In the genomic region with DNA sequence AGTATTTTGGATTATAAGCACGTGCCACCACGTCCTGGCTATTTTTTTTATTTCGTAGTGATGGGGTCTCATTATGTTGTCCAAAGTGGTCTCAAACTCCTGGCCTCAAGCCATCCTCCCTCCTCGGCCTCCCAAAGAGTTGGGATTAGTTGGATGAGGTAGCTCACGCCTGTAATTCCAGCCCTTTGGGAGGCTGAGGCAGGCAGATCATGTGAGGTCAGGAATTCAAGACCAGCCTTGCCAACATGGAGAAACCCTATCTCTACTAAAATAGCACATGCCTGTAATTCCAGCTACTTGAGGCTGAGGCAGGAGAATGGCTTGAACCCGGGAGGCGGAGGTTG, we compare ENCODE assay signal across 8 cellular contexts. TPM values are rescaled to one million over a fixed set of nuclear protein-coding genes. Genes with fewer than 3 reads are reported as not detected.
DNase-seq lines count a peak whose midpoint lies in the region; ATAC-seq, FAIRE-seq and TF ChIP-seq lines count a peak whose summit lies in the region.

No MANE protein-coding gene starts in this region.

- H3K27ac ChIP-seq in A549 (peak overlapping the region; percentile 89 to 96), KMS-11 (peak overlapping the region; percentile 82), cingulate gyrus (ENCODE audit: low read depth, low read length) (peak overlapping the region; percentile 95)

- H3K27me3 ChIP-seq in KMS-11 (ENCODE audit: insufficient read depth, low read depth), result no peaks in the 10 kb centered on the region

- TF ChIP-seq RAD21 in A549 (conservative IDR thresholded peaks at IDR 0.05 in 1 of 2, IDR thresholded peaks at IDR 0.05 in 1 of 2), result no peak

- H3K27ac Mint-ChIP-seq in naive thymus-derived CD8-positive, alpha-beta T cell, result peak overlapping the region in 2 of 10 donors; percentile 44 to 74

- FAIRE-seq in A549 (lab: Jason Lieb, UNC), result no peak

- peak overlapping the region; percentile 65 for H2AFZ ChIP-seq in KMS-11 (ENCODE audit: low read depth)

- no peaks in the 10 kb centered on the region for H3K79me2 ChIP-seq in KMS-11 (ENCODE audit: insufficient read depth, low read depth)

- CTCF ChIA-PET in A549 (lab: Yijun Ruan, JAX), result no interaction called here

- TF ChIP-seq CTCF in A549 (IDR thresholded peaks at IDR 0.05) (no peak), KMS-11 (conservative IDR thresholded peaks at IDR 0.05; ENCODE audit: low read depth, low read length) (no peak)

- H3K9me3 Mint-ChIP-seq in naive thymus-derived CD8-positive, alpha-beta T cell, result no peaks in the 10 kb centered on the region

- DNase-seq in A549 (ENCODE audit: low read depth in 1 of 2, low spot score in 1 of 2) (no peak), Kasumi-1 (lab: John Stamatoyannopoulos, UW) (no peak), DMS 273 (lab: John Stamatoyannopoulos, UW; ENCODE audit: unreplicated experiment) (no peak)
- no peak for DNase-seq in naive thymus-derived CD8-positive, alpha-beta T cell

- H4K20me1 ChIP-seq in KMS-11 (ENCODE audit: insufficient read depth), result no peaks in the 10 kb centered on the region

- no peaks in the 10 kb centered on the region for H3K36me3 Mint-ChIP-seq in naive thymus-derived CD8-positive, alpha-beta T cell

- TF ChIP-seq POLR2A in A549 (IDR thresholded peaks at IDR 0.05; ENCODE audit: low read length), result no peak

- no peak for TF ChIP-seq EP300 in A549 (IDR thresholded peaks at IDR 0.05)

- ATAC-seq in A549 (no peak), HG02610 (IDR thresholded peaks at IDR 0.05; ENCODE audit: unreplicated experiment) (no peak), GM18517 (IDR thresholded peaks at IDR 0.05; ENCODE audit: unreplicated experiment) (no peak)
- no peak for ATAC-seq in naive thymus-derived CD8-positive, alpha-beta T cell

- POLR2A ChIA-PET in A549 (lab: Yijun Ruan, JAX), result no interaction called here
- POLR2A ChIA-PET in naive thymus-derived CD8-positive, alpha-beta T cell (lab: Charles Lee), result no interaction called here

- H3K4me3 Mint-ChIP-seq in naive thymus-derived CD8-positive, alpha-beta T cell, result peak overlapping the region; percentile 69 to 87 (median 78)

- WGBS in A549 (ENCODE audit: missing lambda C conversion rate), result 88% methylated on average over 7 of the region's 7 CpGs

- H3K4me1 ChIP-seq in A549 (peaks cover 42% of the 10 kb centered on the region), KMS-11 (ENCODE audit: low read depth, poor library complexity, severe bottlenecking) (peaks cover 21% of the 10 kb centered on the region)

- H3K4me2 ChIP-seq in A549 (peak overlapping the region; percentile 68), KMS-11 (peak overlapping the region; percentile 82)

- no peaks in the 10 kb centered on the region for H3K27me3 Mint-ChIP-seq in naive thymus-derived CD8-positive, alpha-beta T cell

- H3K36me3 ChIP-seq in KMS-11 (ENCODE audit: insufficient read depth), result no peaks in the 10 kb centered on the region

- no peaks in the 10 kb centered on the region for H3K9me3 ChIP-seq in A549

- peak overlapping the region; percentile 84 for H3K9ac ChIP-seq in KMS-11

- H3K4me3 ChIP-seq in A549, result 0 out of 3 replicates have a peak overlapping the region, but pooled peaks have one; percentile 28
- no peak overlapping the region for H3K4me3 ChIP-seq in KMS-11 (IDR thresholded peaks at IDR 0.05; ENCODE audit: insufficient read depth, low read depth, low read length)

- peaks cover 0 to 7% (median 3%) of the 10 kb centered on the region in 4 donors for H3K4me1 Mint-ChIP-seq in naive thymus-derived CD8-positive, alpha-beta T cell

TF ChIP-seq in A549, 52 proteins besides CTCF, POLR2A, EP300 and RAD21:
- TF ChIP-seq RFX5 (IDR thresholded peaks at IDR 0.05), result no peak
- peak; percentile 64 for TF ChIP-seq ZNF302 (CRISPR knock-in tag; IDR thresholded peaks at IDR 0.05)
- no peak for TF ChIP-seq TFCP2L1 (CRISPR knock-in tag; IDR thresholded peaks at IDR 0.05)
- no peak; a peak in 1 of 4 replicates for TF ChIP-seq CEBPB (IDR thresholded peaks at IDR 0.05)
- no peak for TF ChIP-seq SREBF2 (IDR thresholded peaks at IDR 0.05)
- no peak for TF ChIP-seq NPAS2 (CRISPR knock-in tag; IDR thresholded peaks at IDR 0.05; ENCODE audit: borderline replicate concordance)
- no peak; the same call in 1 of the 2 replicates for TF ChIP-seq HOXB13 (CRISPR knock-in tag; IDR thresholded peaks at IDR 0.05; ENCODE audit: low read depth)
- TF ChIP-seq, protein P1, sequence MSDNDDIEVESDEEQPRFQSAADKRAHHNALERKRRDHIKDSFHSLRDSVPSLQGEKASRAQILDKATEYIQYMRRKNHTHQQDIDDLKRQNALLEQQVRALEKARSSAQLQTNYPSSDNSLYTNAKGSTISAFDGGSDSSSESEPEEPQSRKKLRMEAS (IDR thresholded peaks at IDR 0.05), result peak; percentile 6; the same call in 1 of the 2 replicates
- no peak for TF ChIP-seq PHF8 (IDR thresholded peaks at IDR 0.05; ENCODE audit: borderline replicate concordance, low read depth)
- TF ChIP-seq ZSCAN20 (CRISPR knock-in tag; IDR thresholded peaks at IDR 0.05), result no peak
- no peak for TF ChIP-seq FOSB (CRISPR knock-in tag; IDR thresholded peaks at IDR 0.05)
- TF ChIP-seq MYC (IDR thresholded peaks at IDR 0.05; ENCODE audit: borderline replicate concordance, low read length), result no peak
- 0 out of 2 replicates have a peak, but pooled peaks have one; percentile 43 for TF ChIP-seq TP53 (CRISPR knock-in tag; IDR thresholded peaks at IDR 0.05)

RNA-seq across cellular contexts. Expression of a gene that starts 21.8 kb away (rescaled TPM):
- polyA plus RNA-seq in A549 (2011; rRNA removed) (140 and 141 TPM in 2 replicates), A549 (2017; fragmentation: RNase III; extraction: RNeasy Plus Mini Kit Qiagen cat#74134 plus additional on column Dnase treatment) (295 to 306 TPM (median 302 TPM) in 3 replicates)
- 45.1 and 50.9 TPM in 2 replicates for polyA plus RNA-seq in A549 (2012; cell fraction: cytosol; rRNA removed)
- 40.3 and 49.7 TPM in 2 replicates for polyA plus RNA-seq in A549 (2012; cell fraction: nucleus; rRNA removed)
- polyA minus RNA-seq in A549 (2011; rRNA and poly(A)+ RNA removed), result 131 and 145 TPM in 2 replicates
- 10 to 100 TPM; 36.5 to 38.2 TPM for total RNA-seq in naive thymus-derived CD8-positive, alpha-beta T cell
- 1 to 10 TPM; 1.4 to 1.9 (median 1.7) TPM for polyA plus RNA-seq in naive thymus-derived CD8-positive, alpha-beta T cell

RNA-seq across cellular contexts. Expression of a gene that starts 28.9 kb away (rescaled TPM):
- polyA plus RNA-seq in A549 (2011; rRNA removed), result 0.45 and 0.91 TPM in 2 replicates
- 1.1 and 1.4 TPM in 2 replicates for polyA plus RNA-seq in A549 (2012; cell fraction: cytosol; rRNA removed)
- polyA plus RNA-seq in A549 (2012; cell fraction: nucleus; rRNA removed), result 1.7 and 2.3 TPM in 2 replicates
- 0.79 to 1.0 TPM (median 1.0 TPM) in 3 replicates for polyA plus RNA-seq in A549 (2017; fragmentation: RNase III; extraction: RNeasy Plus Mini Kit Qiagen cat#74134 plus additional on column Dnase treatment)
- 0.66 and 0.92 TPM in 2 replicates for polyA minus RNA-seq in A549 (2011; rRNA and poly(A)+ RNA removed)
- not detected for total RNA-seq in naive thymus-derived CD8-positive, alpha-beta T cell
- under 1 TPM in 2 of 3 donors, not detected in 1; 0.62 to 0.85 TPM for polyA plus RNA-seq in naive thymus-derived CD8-positive, alpha-beta T cell

RNA-seq across cellular contexts. Expression of a gene that starts 44.2 kb away (rescaled TPM):
- 26.5 and 38.6 TPM in 2 replicates for polyA plus RNA-seq in A549 (2011; rRNA removed)
- polyA plus RNA-seq in A549 (2012; cell fraction: cytosol; rRNA removed), result 23.7 and 28.6 TPM in 2 replicates
- 31.7 and 32.8 TPM in 2 replicates for polyA plus RNA-seq in A549 (2012; cell fraction: nucleus; rRNA removed)
- 19.5 to 21.4 TPM (median 20.1 TPM) in 3 replicates for polyA plus RNA-seq in A549 (2017; fragmentation: RNase III; extraction: RNeasy Plus Mini Kit Qiagen cat#74134 plus additional on column Dnase treatment)
- polyA minus RNA-seq in A549 (2011; rRNA and poly(A)+ RNA removed), result 80.6 and 90.3 TPM in 2 replicates
- total RNA-seq in naive thymus-derived CD8-positive, alpha-beta T cell, result 1 to 10 TPM; 2.3 to 3.2 TPM
- polyA plus RNA-seq in naive thymus-derived CD8-positive, alpha-beta T cell, result 10 to 100 TPM in 1 of 3 donors, 1 to 10 TPM in 2; 5.7 to 12.4 (median 9.7) TPM

Comparison
In these comparisons a context has a peak if more than half of its experiments do, and no peak if none do; other contexts are left out.
1. RNA of a gene that starts 21.8 kb away (polyA plus RNA-seq): 40.3 to 306 TPM in A549; 1.4 to 1.9 TPM in naive thymus-derived CD8-positive, alpha-beta T cell; every median in the first group is over 10 times any median in the second.
2. Peak in every context shown above with its lines, with median percentiles within 50 percentile points of each other: H3K27ac ChIP-seq.